Comparison of ENCODE assay signal across 24 cellular contexts in genomic region chr14:84425968-84426367, GRCh38.
DNase-seq lines count a peak whose midpoint lies in the region; ATAC-seq, FAIRE-seq and TF ChIP-seq lines count a peak whose summit lies in the region.
"Had no signal": no experiment of that assay in that cellular context is flagged by ENCODE, and none has a peak within 500 bp of the region (broad histone marks: within the 10 kb centered on the region; RNA-seq: fewer than 3 reads in every experiment).

No MANE protein-coding gene starts in this region.

- no peaks in the 10 kb centered on the region for H3K4me1 ChIP-seq in K562 (replicated peaks in 1 of 2; ENCODE audit: control insufficient read depth in 2 of 2, insufficient read depth in 2 of 2, low read length in 2 of 2)
- H3K4me1 ChIP-seq: BE2C, BLaER1 had no signal

- WGBS in K562 (ENCODE audit: insufficient coverage, low coverage, missing lambda C conversion rate) = no CpG with 5 or more reads among the region's 2 CpGs

- TF ChIP-seq RAD21 in K562 (CRISPR knock-in tag; conservative IDR thresholded peaks at IDR 0.05 in 1 of 2, IDR thresholded peaks at IDR 0.05 in 1 of 2) = no peak

- FAIRE-seq in K562 (lab: Jason Lieb, UNC) = no peak
- FAIRE-seq: GM12878, GM12892, GM18507 had no signal

- no peak for ATAC-seq in K562
- ATAC-seq: GM12878 had no signal

- POLR2A ChIA-PET in K562 (lab: Yijun Ruan, JAX) = no interaction called here

- H3K36me3 ChIP-seq in K562 (ENCODE audit: control insufficient read depth, insufficient read depth, low read length) = no peaks in the 10 kb centered on the region
- H3K36me3 ChIP-seq: BE2C, BLaER1 had no signal

- H3K4me3 ChIP-seq in K562 = no peak overlapping the region
- H3K4me3 ChIP-seq: BLaER1, GM12878 had no signal

- no peak overlapping the region for H3K9ac ChIP-seq in K562 (ENCODE audit: insufficient read depth in 1 of 2, low read depth in 2 of 2, low read length in 2 of 2)
- H3K9ac ChIP-seq: BLaER1 had no signal

- H3K9me1 ChIP-seq in K562 (ENCODE audit: control insufficient read depth, insufficient read depth, low read length) = no peaks in the 10 kb centered on the region

- CTCF ChIA-PET in K562 (lab: Yijun Ruan, JAX; ENCODE audit: low intra/inter-chr PET ratio) = no interaction called here

- no peak for TF ChIP-seq CTCF in K562 (IDR thresholded peaks at IDR 0.05 in 2 of 3, conservative IDR thresholded peaks at IDR 0.05 in 1 of 3; ENCODE audit: insufficient read depth in 2 of 3, low read depth in 1 of 3, low read length in 3 of 3)

- H3K9me3 ChIP-seq in K562 (replicated peaks; ENCODE audit: control insufficient read depth, insufficient read depth, low read depth, low read length) = no peaks in the 10 kb centered on the region
- H3K9me3 ChIP-seq: BE2C, BLaER1 had no signal

- peak; percentile 34 for DNase-seq in NCI-H2171 treated with DMSO at 0.1 percent for 48 hours (lab: John Stamatoyannopoulos, UW)
- DNase-seq in NCI-H2171 (lab: John Stamatoyannopoulos, UW) = no peak
- peak; percentile 43 for DNase-seq in NCI-H69 (lab: John Stamatoyannopoulos, UW)
- DNase-seq in K562 (ENCODE audit: extremely low read depth in 1 of 4, low spot score in 3 of 4) = no peak
- DNase-seq in NCI-H748 treated with DMSO at 0.1 percent for 48 hours (lab: John Stamatoyannopoulos, UW) = no peak
- DNase-seq: 8988T; ACHN; BE2C; C1 segment of cervical spinal cord; CD4-positive, alpha-beta memory T cell; CD4-positive, CD25-positive, alpha-beta regulatory T cell; CD8-positive, alpha-beta memory T cell; COR-L47; DMS 273 treated with DMSO at 0.1 percent for 48 hours; DMS153; DMS53; DMS79; DND-41; EL; GDM1 had no signal

- no peaks in the 10 kb centered on the region for H3K27me3 ChIP-seq in K562 (ENCODE audit: control insufficient read depth in 2 of 2, insufficient read depth in 2 of 2, low read length in 2 of 2)
- H3K27me3 ChIP-seq: BE2C, BLaER1 had no signal

- in situ Hi-C loops in K562 (cut with MboI) = no loop called here

- no peaks in the 10 kb centered on the region for H3K79me2 ChIP-seq in K562 (ENCODE audit: control insufficient read depth, insufficient read depth, low read length)

- no peak for TF ChIP-seq EP300 in K562 (IDR thresholded peaks at IDR 0.05; ENCODE audit: low read length)

- no TSS peak for BruUV-seq in K562 (replicated peaks; lab: Mats Ljungman, UMichigan)

- H3K27ac ChIP-seq in K562 (ENCODE audit: extremely low read depth, low read depth, low read length) = no peak overlapping the region
- H3K27ac ChIP-seq: BLaER1 had no signal

- H4K20me1 ChIP-seq in K562 (replicated peaks; ENCODE audit: control insufficient read depth, insufficient read depth, low read length) = no peaks in the 10 kb centered on the region
- H4K20me1 ChIP-seq: BLaER1 had no signal

- intact Hi-C loops in K562 (cut with micrococcal nuclease) = no loop called here

- TF ChIP-seq POLR2A in K562 (conservative IDR thresholded peaks at IDR 0.05) = no peak

- no peak overlapping the region for H3K4me2 ChIP-seq in K562 (ENCODE audit: insufficient read depth, low read length)
- H3K4me2 ChIP-seq: BLaER1 had no signal

- H2AFZ ChIP-seq in K562 (ENCODE audit: low read depth, low read length) = no peak overlapping the region

TF ChIP-seq in K562, 482 proteins besides CTCF, POLR2A, EP300 and RAD21:
- TF ChIP-seq ZC3H11A (IDR thresholded peaks at IDR 0.05; ENCODE audit: low read depth, low read length) = no peak
- TF ChIP-seq ZC3H8 (IDR thresholded peaks at IDR 0.05) = no peak
- no peak for TF ChIP-seq CHD7 (IDR thresholded peaks at IDR 0.05; ENCODE audit: low read depth, low read length)
- peak; percentile 64 for TF ChIP-seq PCBP2 (IDR thresholded peaks at IDR 0.05; ENCODE audit: low read depth, low read length, poor library complexity, severe bottlenecking)
- no peak for TF ChIP-seq ZFPM2 (CRISPR knock-in tag; IDR thresholded peaks at IDR 0.05)

Comparison
In these comparisons a context has a peak if more than half of its experiments do, and no peak if none do; other contexts are left out.
1. DNase-seq: peak in NCI-H2171 treated with DMSO at 0.1 percent for 48 hours (single experiment) and NCI-H69 (single experiment); none in NCI-H2171 (single experiment), K562 (0 of 4) and NCI-H748 treated with DMSO at 0.1 percent for 48 hours (single experiment).